ENCODE assay signal across 8 cellular contexts in genomic region chr17:81237591-81238489, GRCh38. TPM values are rescaled to one million over a fixed set of nuclear protein-coding genes. Genes with fewer than 3 reads are reported as not detected.
DNase-seq lines count a peak whose midpoint lies in the region; ATAC-seq and TF ChIP-seq lines count a peak whose summit lies in the region.

No MANE protein-coding gene starts in this region.

- no peak for TF ChIP-seq CTCF in epithelial cell of proximal tubule (conservative IDR thresholded peaks at IDR 0.05; ENCODE audit: low read depth, low read length)
- no peak for TF ChIP-seq CTCF in ovary (IDR thresholded peaks at IDR 0.05)

- TF ChIP-seq EP300 in ovary (IDR thresholded peaks at IDR 0.05) = no peak

- ATAC-seq in GM18870 (IDR thresholded peaks at IDR 0.05; ENCODE audit: unreplicated experiment) = no peak

- H3K27me3 ChIP-seq in ovary = no peaks in the 10 kb centered on the region

- H3K4me1 ChIP-seq in ovary (ENCODE audit: insufficient read depth) = peaks cover 5% of the 10 kb centered on the region

- intact Hi-C loops in ovary (cut with DNase I) = loop anchor here in 1 of 4 donors (10.0 kb wide), 1 partner anchor 243 kb away; the partner anchor contains the start of gene CHMP6

- H3K4me3 ChIP-seq in epithelial cell of proximal tubule (ENCODE audit: low read depth, low read length) (peak overlapping the region; percentile 94), ovary (peak overlapping the region; percentile 99)

- DNase-seq in DMS53 (lab: John Stamatoyannopoulos, UW) (peak; percentile 82), NCI-H526 treated with DMSO at 0.1 percent for 48 hours (lab: John Stamatoyannopoulos, UW) (peak; percentile 9), epithelial cell of proximal tubule (ENCODE audit: low read depth) (no peak), ovary (no peak), inferior parietal cortex (ENCODE audit: extremely low spot score) (no peak), NCI-H446 treated with DMSO at 0.1 percent for 48 hours (lab: John Stamatoyannopoulos, UW) (no peak), ecto neural progenitor cell (ENCODE audit: low spot score) (no peak)

- H3K36me3 ChIP-seq in ovary = no peaks in the 10 kb centered on the region

- H3K9me3 ChIP-seq in ovary = no peaks in the 10 kb centered on the region

- no peak for TF ChIP-seq POLR2A in ovary (IDR thresholded peaks at IDR 0.05)

- 51 to 59% (median 52%) methylated on average over 36 of the region's 36 CpGs for WGBS in ovary, 3 donors

- H3K27ac ChIP-seq in ovary = no peak overlapping the region

RNA-seq across cellular contexts. Expression of gene TEPSIN, which starts 1.0 kb away (rescaled TPM):
- 24.2 and 37.3 TPM in 2 replicates for total RNA-seq in epithelial cell of proximal tubule
- 10 to 100 TPM; 15.8 to 30.2 (median 25.3) TPM for total RNA-seq in ovary
- polyA plus RNA-seq in ovary = 10 to 100 TPM in 1 of 2 donors, 1 to 10 TPM in 1; 2.5 to 21.8 TPM

RNA-seq across cellular contexts. Expression of gene NDUFAF8, which starts 1.3 kb away (rescaled TPM):
- total RNA-seq in epithelial cell of proximal tubule = 51.9 and 72.3 TPM in 2 replicates
- 10 to 100 TPM; 26.6 to 66.3 (median 33.9) TPM for total RNA-seq in ovary
- 10 to 100 TPM; 14.6 to 53.4 TPM for polyA plus RNA-seq in ovary

RNA-seq across cellular contexts. Expression of gene CEP131, which starts 15.1 kb away (rescaled TPM):
- total RNA-seq in epithelial cell of proximal tubule (22.0 and 28.7 TPM in 2 replicates), ovary (10 to 100 TPM in 3 of 7 donors, 1 to 10 TPM in 4; 5.5 to 10.7 (median 8.8) TPM)
- polyA plus RNA-seq in ovary = 1 to 10 TPM in 1 of 2 donors, under 1 TPM in 1; 0.22 to 9.9 TPM

RNA-seq across cellular contexts. Expression of gene SLC38A10, which starts 57.3 kb away (rescaled TPM):
- total RNA-seq in epithelial cell of proximal tubule (67.1 and 71.6 TPM in 2 replicates), ovary (10 to 100 TPM; 46.6 to 75.7 (median 68.8) TPM)
- 10 to 100 TPM; 11.5 to 57.7 TPM for polyA plus RNA-seq in ovary

Comparison
In these comparisons a context has a peak if more than half of its experiments do, and no peak if none do; other contexts are left out.
1. DNase-seq: peak in DMS53 (single experiment) and NCI-H526 treated with DMSO at 0.1 percent for 48 hours (single experiment); none in epithelial cell of proximal tubule (single experiment), ovary (0 of 5), inferior parietal cortex (single experiment), NCI-H446 treated with DMSO at 0.1 percent for 48 hours (single experiment) and ecto neural progenitor cell (single experiment).